Comparison of ENCODE assay signal across 29 cellular contexts in genomic region chr14:61611880-61612630, GRCh38.
DNase-seq lines count a peak whose midpoint lies in the region; ATAC-seq and TF ChIP-seq lines count a peak whose summit lies in the region.
"Had no signal": no experiment of that assay in that cellular context is flagged by ENCODE, and none has a peak within 500 bp of the region (broad histone marks: within the 10 kb centered on the region; RNA-seq: fewer than 3 reads in every experiment).

No MANE protein-coding gene starts in this region.

- no peaks in the 10 kb centered on the region for H3K27me3 Mint-ChIP-seq in nephron (ENCODE audit: low read depth)
- H3K27me3 Mint-ChIP-seq: activated CD8-positive, alpha-beta T cell treated with anti-CD3 and anti-CD28 coated beads for 36 hours; activated naive CD8-positive, alpha-beta T cell treated with anti-CD3 and anti-CD28 coated beads, Interleukin-2, amount 10 ng/mL, durations not matched to agents 7 days and 5 days; naive thymus-derived CD8-positive, alpha-beta T cell; stimulated activated memory B cell treated with anti-CD40 and anti-IgM and Interleukin-4, amounts not matched to agents 10 μg/mL and 1 μg/mL and 100 μg/mL, for 72 hours had no signal

- TF ChIP-seq CTCF in nephron (IDR thresholded peaks at IDR 0.05; ENCODE audit: unreplicated experiment in 3 of 3), result no peak

- no peak for ATAC-seq in GM21619 (IDR thresholded peaks at IDR 0.05; ENCODE audit: unreplicated experiment)
- no peak for ATAC-seq in stimulated activated effector memory CD8-positive, alpha-beta T cell treated with anti-CD3 and anti-CD28 coated beads, Interleukin-12 subunit alpha, Interleukin-12 subunit beta, amount 100 ng/mL, for 72 hours
- ATAC-seq: activated CD8-positive, alpha-beta T cell treated with anti-CD3 and anti-CD28 coated beads for 36 hours; GM12878; GM23338; naive thymus-derived CD8-positive, alpha-beta T cell; stimulated activated memory B cell treated with anti-CD40 and anti-IgM and Interleukin-4, amounts not matched to agents 10 μg/mL and 1 μg/mL and 100 μg/mL, for 72 hours had no signal

- peak overlapping the region; percentile 2 to 53 (median 40) for H3K27ac Mint-ChIP-seq in nephron
- no peak overlapping the region for H3K27ac Mint-ChIP-seq in stimulated activated effector memory CD8-positive, alpha-beta T cell treated with anti-CD3 and anti-CD28 coated beads, Interleukin-12 subunit alpha, Interleukin-12 subunit beta, amount 100 ng/mL, for 72 hours
- H3K27ac Mint-ChIP-seq: activated CD8-positive, alpha-beta T cell treated with anti-CD3 and anti-CD28 coated beads for 36 hours; activated naive CD8-positive, alpha-beta T cell treated with anti-CD3 and anti-CD28 coated beads, Interleukin-2, amount 10 ng/mL, durations not matched to agents 7 days and 5 days; CD14-positive monocyte; GM23338; stimulated activated memory B cell treated with anti-CD40 and anti-IgM and Interleukin-4, amounts not matched to agents 10 μg/mL and 1 μg/mL and 100 μg/mL, for 72 hours had no signal

- DNase-seq in EH (ENCODE audit: low read depth), result peak; percentile 81
- peak; percentile 51 for DNase-seq in LHCN-M2 (ENCODE audit: low read depth)
- DNase-seq in amniotic epithelial cell (ENCODE audit: low read depth), result peak; percentile 90
- no peak for DNase-seq in stimulated activated effector memory CD8-positive, alpha-beta T cell treated with anti-CD3 and anti-CD28 coated beads, Interleukin-12 subunit alpha, Interleukin-12 subunit beta, amount 100 ng/mL, for 72 hours (ENCODE audit: low spot score in 2 of 2)
- no peak for DNase-seq in activated effector memory CD4-positive, alpha-beta T cell treated with anti-CD3 and anti-CD28 coated beads, Interleukin-2, amount 50 U/mL, for 16 hours
- no peak for DNase-seq in activated gamma-delta T cell treated with Interleukin-2 at 50 U/mL for 16 hours
- DNase-seq: activated CD4-positive, CD25-positive, alpha-beta regulatory T cell treated with anti-CD3 and anti-CD28 coated beads, Interleukin-2, amount 50 U/mL, for 72 hours; activated CD8-positive, alpha-beta T cell treated with anti-CD3 and anti-CD28 coated beads for 36 hours; activated naive CD8-positive, alpha-beta T cell treated with anti-CD3 and anti-CD28 coated beads, Interleukin-2, amount 10 ng/mL, durations not matched to agents 7 days and 5 days; Calu3; central memory CD4-positive, alpha-beta T cell; esophagus squamous epithelium; islet precursor cell; Karpas-422; left ventricle myocardium inferior; naive thymus-derived CD8-positive, alpha-beta T cell; NCI-H146; NCI-H226; NCI-H82; spleen; stimulated activated CD4-positive, alpha-beta T cell treated with anti-CD3 and anti-CD28 coated beads, Interleukin-2, amount 100 ng/mL, for 48 hours; substantia nigra; T-helper 1 cell had no signal

- peaks cover 60% of the 10 kb centered on the region for H3K4me1 Mint-ChIP-seq in nephron
- H3K4me1 Mint-ChIP-seq in stimulated activated effector memory CD8-positive, alpha-beta T cell treated with anti-CD3 and anti-CD28 coated beads, Interleukin-12 subunit alpha, Interleukin-12 subunit beta, amount 100 ng/mL, for 72 hours, result peaks cover 19% of the 10 kb centered on the region
- H3K4me1 Mint-ChIP-seq: stimulated activated memory B cell treated with anti-CD40 and anti-IgM and Interleukin-4, amounts not matched to agents 10 μg/mL and 1 μg/mL and 100 μg/mL, for 72 hours had no signal

- peak overlapping the region in 1 of 3 experiments; percentile 2 for H3K4me3 Mint-ChIP-seq in nephron
- no peak overlapping the region for H3K4me3 Mint-ChIP-seq in stimulated activated effector memory CD8-positive, alpha-beta T cell treated with anti-CD3 and anti-CD28 coated beads, Interleukin-12 subunit alpha, Interleukin-12 subunit beta, amount 100 ng/mL, for 72 hours
- H3K4me3 Mint-ChIP-seq: activated CD8-positive, alpha-beta T cell treated with anti-CD3 and anti-CD28 coated beads for 36 hours; activated naive CD8-positive, alpha-beta T cell treated with anti-CD3 and anti-CD28 coated beads, Interleukin-2, amount 10 ng/mL, durations not matched to agents 7 days and 5 days; CD14-positive monocyte; GM23338; naive thymus-derived CD8-positive, alpha-beta T cell; stimulated activated memory B cell treated with anti-CD40 and anti-IgM and Interleukin-4, amounts not matched to agents 10 μg/mL and 1 μg/mL and 100 μg/mL, for 72 hours had no signal

- H3K36me3 Mint-ChIP-seq in nephron (ENCODE audit: low read depth), result no peaks in the 10 kb centered on the region
- H3K36me3 Mint-ChIP-seq in stimulated activated effector memory CD8-positive, alpha-beta T cell treated with anti-CD3 and anti-CD28 coated beads, Interleukin-12 subunit alpha, Interleukin-12 subunit beta, amount 100 ng/mL, for 72 hours, result no peaks in the 10 kb centered on the region
- H3K36me3 Mint-ChIP-seq: activated naive CD8-positive, alpha-beta T cell treated with anti-CD3 and anti-CD28 coated beads, Interleukin-2, amount 10 ng/mL, durations not matched to agents 7 days and 5 days; CD14-positive monocyte; naive thymus-derived CD8-positive, alpha-beta T cell; stimulated activated memory B cell treated with anti-CD40 and anti-IgM and Interleukin-4, amounts not matched to agents 10 μg/mL and 1 μg/mL and 100 μg/mL, for 72 hours had no signal

- no peaks in the 10 kb centered on the region for H3K9me3 Mint-ChIP-seq in nephron
- H3K9me3 Mint-ChIP-seq in stimulated activated effector memory CD8-positive, alpha-beta T cell treated with anti-CD3 and anti-CD28 coated beads, Interleukin-12 subunit alpha, Interleukin-12 subunit beta, amount 100 ng/mL, for 72 hours, result no peaks in the 10 kb centered on the region
- H3K9me3 Mint-ChIP-seq: activated CD8-positive, alpha-beta T cell treated with anti-CD3 and anti-CD28 coated beads for 36 hours; activated naive CD8-positive, alpha-beta T cell treated with anti-CD3 and anti-CD28 coated beads, Interleukin-2, amount 10 ng/mL, durations not matched to agents 7 days and 5 days; CD14-positive monocyte; GM23338; naive thymus-derived CD8-positive, alpha-beta T cell; stimulated activated memory B cell treated with anti-CD40 and anti-IgM and Interleukin-4, amounts not matched to agents 10 μg/mL and 1 μg/mL and 100 μg/mL, for 72 hours had no signal

Comparison
In these comparisons a context has a peak if more than half of its experiments do, and no peak if none do; other contexts are left out.
1. DNase-seq: peak in EH (single experiment), LHCN-M2 (single experiment) and amniotic epithelial cell (single experiment); none in stimulated activated effector memory CD8-positive, alpha-beta T cell treated with anti-CD3 and anti-CD28 coated beads, Interleukin-12 subunit alpha, Interleukin-12 subunit beta, amount 100 ng/mL, for 72 hours (0 of 2), activated effector memory CD4-positive, alpha-beta T cell treated with anti-CD3 and anti-CD28 coated beads, Interleukin-2, amount 50 U/mL, for 16 hours (single experiment) and activated gamma-delta T cell treated with Interleukin-2 at 50 U/mL for 16 hours (single experiment).